17 cellular contexts compared by ENCODE assay signal in the genomic region with DNA sequence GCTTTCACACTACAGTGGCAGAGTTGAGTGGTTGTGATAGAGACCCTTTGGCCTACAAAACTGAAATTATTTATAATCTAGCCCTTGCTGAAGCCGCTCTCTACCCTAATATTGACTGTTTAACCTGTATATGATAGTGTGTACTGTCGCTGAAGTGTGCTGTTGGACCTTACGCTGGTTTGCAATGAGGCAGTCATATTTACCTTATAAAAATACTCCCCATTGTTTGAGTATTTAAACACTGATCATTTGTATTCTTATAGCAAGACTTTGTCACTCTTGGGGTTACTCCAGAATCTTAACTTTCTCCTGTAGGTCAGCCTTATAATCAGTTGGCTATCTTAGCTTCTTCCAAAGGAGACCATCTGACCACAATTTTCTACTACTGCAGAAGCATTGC. TPM values are rescaled to one million over a fixed set of nuclear protein-coding genes. Genes with fewer than 3 reads are reported as not detected.
DNase-seq lines count a peak whose midpoint lies in the region; ATAC-seq and TF ChIP-seq lines count a peak whose summit lies in the region.
"Had no signal": no experiment of that assay in that cellular context is flagged by ENCODE, and none has a peak within 500 bp of the region (broad histone marks: within the 10 kb centered on the region; RNA-seq: fewer than 3 reads in every experiment).

No MANE protein-coding gene starts in this region.

- H3K9me3 Mint-ChIP-seq in stimulated activated naive CD8-positive, alpha-beta T cell treated with anti-CD3 and anti-CD28 coated beads, Interleukin-15, Interleukin-2, amounts not matched to agents 100 ng/mL and 50 ng/mL, for 24 hours: no peaks in the 10 kb centered on the region
- H3K9me3 Mint-ChIP-seq in mesothelial cell of epicardium: no peaks in the 10 kb centered on the region
- H3K9me3 Mint-ChIP-seq: CD4-positive, alpha-beta T cell; CD8-positive, alpha-beta memory T cell; HFFc6 had no signal

- peaks cover 0 to 14% (median 0%) of the 10 kb centered on the region in 4 donors for H3K4me1 ChIP-seq in tibial nerve
- H3K4me1 ChIP-seq: BLaER1, HAP-1 had no signal

- H3K27ac ChIP-seq in tibial nerve: no peak overlapping the region
- H3K27ac ChIP-seq: BLaER1, C4-2B had no signal

- TF ChIP-seq EP300 in tibial nerve (IDR thresholded peaks at IDR 0.05): no peak

- DNase-seq in stimulated activated naive CD8-positive, alpha-beta T cell treated with anti-CD3 and anti-CD28 coated beads, Interleukin-15, Interleukin-2, amounts not matched to agents 100 U/mL and 50 U/mL, for 24 hours: no peak
- DNase-seq in LNCaP clone FGC (ENCODE audit: low read depth) (peak; percentile 63), mesothelial cell of epicardium (ENCODE audit: low spot score in 2 of 2, unreplicated experiment in 2 of 2) (no peak), tibial nerve (ENCODE audit: low spot score in 2 of 2) (no peak), CD1c-positive myeloid dendritic cell (ENCODE audit: extremely low spot score) (no peak)
- DNase-seq: CD4-positive, alpha-beta T cell; CD8-positive, alpha-beta memory T cell; DMS53; DMS79 treated with DMSO at 0.1 percent for 48 hours; GF-D8; GOT3; HFFc6 had no signal

- TF ChIP-seq POLR2A in tibial nerve (IDR thresholded peaks at IDR 0.05): no peak

- H3K4me1 Mint-ChIP-seq in stimulated activated naive CD8-positive, alpha-beta T cell treated with anti-CD3 and anti-CD28 coated beads, Interleukin-15, Interleukin-2, amounts not matched to agents 100 ng/mL and 50 ng/mL, for 24 hours (ENCODE audit: low read depth): no peaks in the 10 kb centered on the region
- H3K4me1 Mint-ChIP-seq in mesothelial cell of epicardium: no peaks in the 10 kb centered on the region
- H3K4me1 Mint-ChIP-seq: B cell had no signal

- H3K36me3 ChIP-seq in tibial nerve: peaks cover 0 to 51% (median 0%) of the 10 kb centered on the region in 3 donors

- peak overlapping the region; percentile 45 for H3K27ac Mint-ChIP-seq in stimulated activated naive CD8-positive, alpha-beta T cell treated with anti-CD3 and anti-CD28 coated beads, Interleukin-15, Interleukin-2, amounts not matched to agents 100 ng/mL and 50 ng/mL, for 24 hours
- H3K27ac Mint-ChIP-seq in mesothelial cell of epicardium: peak overlapping the region; percentile 21
- H3K27ac Mint-ChIP-seq: B cell; CD4-positive, alpha-beta T cell; HFFc6 had no signal

- H3K4me3 ChIP-seq in LNCaP clone FGC (ENCODE audit: low read depth, low read length): no peak overlapping the region
- H3K4me3 ChIP-seq in tibial nerve: no peak overlapping the region
- H3K4me3 ChIP-seq: BLaER1, HAP-1 had no signal

- ATAC-seq in stimulated activated naive CD8-positive, alpha-beta T cell treated with anti-CD3 and anti-CD28 coated beads, Interleukin-15, Interleukin-2, amounts not matched to agents 100 U/mL and 50 U/mL, for 24 hours: no peak

- 95 to 97% methylated on average over 3 of the region's 3 CpGs for WGBS in tibial nerve, 2 donors

- TF ChIP-seq CTCF in LNCaP clone FGC (IDR thresholded peaks at IDR 0.05; ENCODE audit: control insufficient read depth, extremely low read depth, insufficient read depth) (no peak), mesothelial cell of epicardium (IDR thresholded peaks at IDR 0.05; ENCODE audit: unreplicated experiment) (no peak), tibial nerve (IDR thresholded peaks at IDR 0.05) (no peak)

- H3K27me3 ChIP-seq in tibial nerve: no peaks in the 10 kb centered on the region
- H3K27me3 ChIP-seq: BLaER1 had no signal

- H3K9me3 ChIP-seq in tibial nerve: no peaks in the 10 kb centered on the region
- H3K9me3 ChIP-seq: BLaER1, HAP-1 had no signal

- no peaks in the 10 kb centered on the region for H3K27me3 Mint-ChIP-seq in stimulated activated naive CD8-positive, alpha-beta T cell treated with anti-CD3 and anti-CD28 coated beads, Interleukin-15, Interleukin-2, amounts not matched to agents 100 ng/mL and 50 ng/mL, for 24 hours
- no peaks in the 10 kb centered on the region for H3K27me3 Mint-ChIP-seq in mesothelial cell of epicardium (ENCODE audit: low read depth)
- H3K27me3 Mint-ChIP-seq: B cell; CD4-positive, alpha-beta T cell; CD8-positive, alpha-beta memory T cell had no signal

- peaks cover 58% of the 10 kb centered on the region for H3K36me3 Mint-ChIP-seq in stimulated activated naive CD8-positive, alpha-beta T cell treated with anti-CD3 and anti-CD28 coated beads, Interleukin-15, Interleukin-2, amounts not matched to agents 100 ng/mL and 50 ng/mL, for 24 hours (ENCODE audit: low read depth)
- H3K36me3 Mint-ChIP-seq in mesothelial cell of epicardium: peaks cover 25% of the 10 kb centered on the region

- H3K4me3 Mint-ChIP-seq in stimulated activated naive CD8-positive, alpha-beta T cell treated with anti-CD3 and anti-CD28 coated beads, Interleukin-15, Interleukin-2, amounts not matched to agents 100 ng/mL and 50 ng/mL, for 24 hours: no peak overlapping the region
- H3K4me3 Mint-ChIP-seq in mesothelial cell of epicardium: no peak overlapping the region
- H3K4me3 Mint-ChIP-seq: B cell; CD4-positive, alpha-beta T cell; CD8-positive, alpha-beta memory T cell; HFFc6 had no signal

RNA-seq across cellular contexts. Expression of a gene that starts 56.3 kb away (rescaled TPM):
- 58.7 to 65.2 TPM (median 60.6 TPM) in 3 replicates for total RNA-seq in mesothelial cell of epicardium
- total RNA-seq in tibial nerve: 10 to 100 TPM; 40.4 to 56.6 (median 51.1) TPM
